ENCODE assay signal across 1 cellular context in the genomic region with DNA sequence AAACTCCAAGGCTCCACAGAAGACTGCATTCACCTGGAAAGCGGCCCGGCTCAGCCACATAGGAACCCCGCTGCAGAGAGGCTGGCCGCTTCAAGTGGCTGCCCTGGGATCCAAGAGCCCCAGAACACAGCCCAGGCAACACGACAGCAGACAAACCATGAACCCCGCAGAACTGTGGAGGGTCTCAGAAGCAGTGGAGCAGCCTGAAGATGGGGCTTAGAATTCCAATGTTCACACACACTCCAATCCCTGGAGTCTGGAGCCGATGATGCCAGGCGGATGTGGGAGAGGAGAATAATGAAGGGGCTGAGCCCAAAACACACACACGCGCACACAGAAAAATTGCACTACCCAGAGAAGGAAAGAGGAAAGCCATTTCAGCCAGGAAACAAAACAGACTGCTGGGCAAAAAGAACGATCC.
TF ChIP-seq lines count a peak whose summit lies in the region.

No MANE protein-coding gene starts in this region.

TF ChIP-seq in H1, 55 proteins besides CTCF, POLR2A, EP300 and RAD21:
- TF ChIP-seq MAFK (IDR thresholded peaks at IDR 0.05; ENCODE audit: low read depth, low read length): no peak
